In genomic region chr3:65854606-65855304, GRCh38 we compare ENCODE assay signal across 1 cellular context.
TF ChIP-seq lines count a peak whose summit lies in the region.

No MANE protein-coding gene starts in this region.

TF ChIP-seq in HEK293, 187 proteins besides CTCF, POLR2A, EP300 and RAD21 (continued from another document):
- no peak for TF ChIP-seq ZNF121 (tag by site-specific recombination; IDR thresholded peaks at IDR 0.05)
- no peak for TF ChIP-seq BCL6B (tag by site-specific recombination; IDR thresholded peaks at IDR 0.05)
- TF ChIP-seq ZNF266 (tag by site-specific recombination; IDR thresholded peaks at IDR 0.05; ENCODE audit: low read depth): no peak
- TF ChIP-seq ZNF555 (tag by site-specific recombination; conservative IDR thresholded peaks at IDR 0.05): no peak
- no peak for TF ChIP-seq ZNF2 (tag by site-specific recombination; IDR thresholded peaks at IDR 0.05)
- no peak for TF ChIP-seq ZNF354C (tag by site-specific recombination; IDR thresholded peaks at IDR 0.05; ENCODE audit: borderline replicate concordance, low read depth)
- TF ChIP-seq GLIS1 (tag by site-specific recombination; IDR thresholded peaks at IDR 0.05): peak; percentile 62
- TF ChIP-seq ZNF610 (tag by site-specific recombination; IDR thresholded peaks at IDR 0.05; ENCODE audit: borderline replicate concordance): no peak
- TF ChIP-seq MYNN (tag by site-specific recombination; IDR thresholded peaks at IDR 0.05; ENCODE audit: borderline replicate concordance): no peak
- TF ChIP-seq PRDM4 (tag by site-specific recombination; IDR thresholded peaks at IDR 0.05): no peak
- no peak for TF ChIP-seq ZNF626 (tag by site-specific recombination; IDR thresholded peaks at IDR 0.05)
- TF ChIP-seq OSR2 (tag by site-specific recombination; IDR thresholded peaks at IDR 0.05): 0 out of 2 replicates have a peak, but pooled peaks have one; percentile 9
- no peak for TF ChIP-seq ZNF324 (tag by site-specific recombination; IDR thresholded peaks at IDR 0.05)
- TF ChIP-seq ZNF501 (tag by site-specific recombination; IDR thresholded peaks at IDR 0.05): no peak
- peak; percentile 26; the same call in 1 of the 2 replicates for TF ChIP-seq PRDM10 (tag by site-specific recombination; IDR thresholded peaks at IDR 0.05)
- no peak for TF ChIP-seq HOXD13 (CRISPR knock-in tag; IDR thresholded peaks at IDR 0.05; ENCODE audit: borderline replicate concordance)
- peak; percentile 61 for TF ChIP-seq ZNF600 (tag by site-specific recombination; IDR thresholded peaks at IDR 0.05)
- no peak for TF ChIP-seq ZNF16 (tag by site-specific recombination; IDR thresholded peaks at IDR 0.05; ENCODE audit: low read depth)
- TF ChIP-seq ZNF302 (tag by site-specific recombination; IDR thresholded peaks at IDR 0.05; ENCODE audit: low read depth): no peak
